28 cellular contexts compared by ENCODE assay signal in the genomic region with DNA sequence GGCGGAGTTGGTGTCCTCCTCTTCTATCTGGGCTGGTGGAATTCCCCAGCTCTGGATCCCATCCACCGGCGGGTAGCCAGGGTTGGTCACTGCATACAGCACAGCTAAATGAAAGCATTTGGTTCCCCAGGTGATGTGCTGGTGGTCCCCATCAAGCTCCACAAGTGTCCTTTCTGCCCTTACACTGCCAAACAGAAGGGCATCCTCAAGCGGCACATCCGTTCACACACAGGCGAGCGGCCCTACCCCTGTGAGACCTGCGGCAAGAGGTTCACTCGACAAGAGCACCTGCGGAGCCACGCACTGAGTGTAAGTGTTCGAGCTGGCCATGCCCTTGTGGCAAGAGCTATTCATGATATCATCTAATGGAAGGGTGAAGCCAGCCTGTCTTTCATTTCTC. TPM values are rescaled to one million over a fixed set of nuclear protein-coding genes. Genes with fewer than 3 reads are reported as not detected.
"Had no signal": no experiment of that assay in that cellular context is flagged by ENCODE, and none has a peak within 500 bp of the region (broad histone marks: within the 10 kb centered on the region; RNA-seq: fewer than 3 reads in every experiment).

No MANE protein-coding gene starts in this region.

- H3K9ac ChIP-seq: KMS-11 had no signal

- ATAC-seq: K562, PC-3, Right ventricle myocardium inferior, SK-N-SH treated with all-trans-retinoic acid at 6 μM for 48 hours had no signal

- H3K9me3 ChIP-seq: Peyer's patch, SJCRH30 had no signal

- H3K36me3 Mint-ChIP-seq: IgD-negative memory B cell had no signal

- H3K4me1 Mint-ChIP-seq: IgD-negative memory B cell had no signal

- H3K27me3 ChIP-seq: MG63 had no signal

- H3K4me3 Mint-ChIP-seq: IgD-negative memory B cell had no signal

- H3K4me2 ChIP-seq: KMS-11 had no signal

- H3K27ac ChIP-seq: HL-60, KMS-11, Peyer's patch, SJCRH30 had no signal

- H3K27ac Mint-ChIP-seq: IgD-negative memory B cell had no signal

- FAIRE-seq: HTR-8/SVneo, K562 had no signal

- H3K36me3 ChIP-seq: MG63, Peyer's patch, SJCRH30 had no signal

- H3K4me3 ChIP-seq: K562, MG63, Peyer's patch, SJCRH30 had no signal

- DNase-seq: MG63, NCI-H1092, NCI-H1105 treated with DMSO at 0.1 percent for 48 hours, NCI-H1436, NCI-H187, NCI-H2029, NCI-H2081 treated with DMSO at 0.1 percent for 48 hours, NCI-H226, NCI-H446, NCI-H510A, NCI-H524 treated with DMSO at 0.1 percent for 48 hours, NCI-H69, NCI-H774, PC-3, Peyer's patch, SHP77 treated with DMSO at 0.1 percent for 48 hours, SJCRH30, T-helper 1 cell had no signal

- H3K4me1 ChIP-seq: Peyer's patch, SJCRH30 had no signal

RNA-seq across cellular contexts. Expression of gene ZBTB8B, which starts 15.9 kb away (rescaled TPM):
- total RNA-seq: K562, LHCN-M2, OCI-LY7, Right ventricle myocardium inferior, RPMI7951, SJCRH30 had no signal
- polyA plus RNA-seq: IgD-negative memory B cell, K562 had no signal
